ENCODE assay signal across 27 cellular contexts in the genomic region with DNA sequence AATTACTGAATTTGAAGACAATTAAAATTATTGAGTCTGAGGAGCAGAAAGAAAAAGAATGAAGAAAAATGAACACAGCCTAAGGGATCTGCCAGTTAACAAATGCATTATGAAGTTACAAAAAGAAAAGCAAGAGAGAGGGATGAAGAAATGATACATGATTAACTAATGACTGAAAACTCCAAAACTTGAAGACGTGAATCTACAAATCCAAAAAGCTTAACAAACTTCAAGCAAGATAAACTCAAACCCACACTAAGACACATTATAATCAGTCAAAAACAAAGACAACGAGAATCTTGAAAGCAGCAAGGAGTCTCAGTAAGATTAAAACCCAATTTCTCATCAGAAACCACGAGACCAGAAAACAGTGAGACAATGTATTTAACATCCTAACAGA.
"Had no signal": no experiment of that assay in that cellular context is flagged by ENCODE, and none has a peak within 500 bp of the region (broad histone marks: within the 10 kb centered on the region; RNA-seq: fewer than 3 reads in every experiment).

No MANE protein-coding gene starts in this region.

- H3K4me1 ChIP-seq: body of pancreas, foreskin keratinocyte, gastrocnemius medialis had no signal

- H3K36me3 ChIP-seq: esophagus muscularis mucosa, gastrocnemius medialis, heart left ventricle had no signal

- H3K27me3 ChIP-seq: body of pancreas, esophagus muscularis mucosa, foreskin keratinocyte, gastrocnemius medialis, heart left ventricle had no signal

- H3K27ac Mint-ChIP-seq: activated CD8-positive, alpha-beta T cell treated with anti-CD3 and anti-CD28 coated beads for 36 hours; activated naive CD4-positive, alpha-beta T cell treated with anti-CD3 and anti-CD28 coated beads for 36 hours; activated naive CD4-positive, alpha-beta T cell treated with anti-CD3 and anti-CD28 coated beads, Interleukin-2, amount 50 U/mL, for 24 hours; activated naive CD8-positive, alpha-beta T cell treated with anti-CD3 and anti-CD28 coated beads, Interleukin-2, amount 10 ng/mL, durations not matched to agents 7 days and 5 days; activated T-helper 2 cell treated with anti-CD3 and anti-CD28 coated beads, Interferon-gamma antibody, Interleukin-2, Interleukin-4, amounts not matched to agents 10 μg/mL and 5 μg/mL and 100 μg/mL, durations not matched to agents 14 hours and 24 hours and 36 hours; T-helper 17 cell had no signal

- H3K9me3 Mint-ChIP-seq: effector memory CD8-positive, alpha-beta T cell had no signal

- ATAC-seq: activated CD8-positive, alpha-beta T cell treated with anti-CD3 and anti-CD28 coated beads for 36 hours; activated T-cell treated with anti-CD3 and anti-CD28 coated beads, Interleukin-2, amount 50 U/mL, for 4 hours; body of pancreas; effector memory CD8-positive, alpha-beta T cell; foreskin keratinocyte; gastrocnemius medialis; heart left ventricle; T-helper 17 cell had no signal

- H3K27ac ChIP-seq: body of pancreas, esophagus muscularis mucosa, foreskin keratinocyte, gastrocnemius medialis, heart left ventricle had no signal

- DNase-seq: activated CD4-positive, alpha-beta T cell treated with anti-CD3 and anti-CD28 coated beads for 1 hour; activated CD4-positive, alpha-beta T cell treated with anti-CD3 and anti-CD28 coated beads for 48 hours; activated CD4-positive, alpha-beta T cell treated with anti-CD3 and anti-CD28 coated beads, Interleukin-2, amount 50 U/mL, for 1 hour; activated CD4-positive, alpha-beta T cell treated with anti-CD3 and anti-CD28 coated beads, Interleukin-2, amount 50 U/mL, for 48 hours; activated CD8-positive, alpha-beta memory T cell treated with anti-CD3 and anti-CD28 coated beads for 24 hours; activated CD8-positive, alpha-beta T cell treated with anti-CD3 and anti-CD28 coated beads for 36 hours; activated effector memory CD4-positive, alpha-beta T cell treated with anti-CD3 and anti-CD28 coated beads, Interleukin-2, amount 50 U/mL, for 16 hours; activated naive CD4-positive, alpha-beta T cell treated with anti-CD3 and anti-CD28 coated beads for 36 hours; activated naive CD8-positive, alpha-beta T cell treated with anti-CD3 and anti-CD28 coated beads, Interleukin-2, amount 10 ng/mL, durations not matched to agents 7 days and 5 days; activated T-cell treated with anti-CD3 and anti-CD28 coated beads, Interleukin-2, amount 50 U/mL, for 4 hours; amniotic stem cell; anterior cingulate cortex; body of pancreas; caudate nucleus; cortex of kidney; dermis blood vessel endothelial cell; effector CD4-positive, alpha-beta T cell; effector memory CD8-positive, alpha-beta T cell; foreskin keratinocyte; gastrocnemius medialis; glutamatergic neuron; heart left ventricle; T-helper 1 cell; T-helper 17 cell had no signal

- H3K27me3 Mint-ChIP-seq: activated CD8-positive, alpha-beta T cell treated with anti-CD3 and anti-CD28 coated beads for 36 hours; activated naive CD4-positive, alpha-beta T cell treated with anti-CD3 and anti-CD28 coated beads, Interleukin-2, amount 50 U/mL, for 24 hours; activated naive CD8-positive, alpha-beta T cell treated with anti-CD3 and anti-CD28 coated beads, Interleukin-2, amount 10 ng/mL, durations not matched to agents 7 days and 5 days; effector memory CD8-positive, alpha-beta T cell; T-helper 17 cell had no signal

- H3K4me3 Mint-ChIP-seq: activated CD8-positive, alpha-beta T cell treated with anti-CD3 and anti-CD28 coated beads for 36 hours; activated naive CD4-positive, alpha-beta T cell treated with anti-CD3 and anti-CD28 coated beads for 36 hours; activated naive CD4-positive, alpha-beta T cell treated with anti-CD3 and anti-CD28 coated beads, Interleukin-2, amount 50 U/mL, for 24 hours; activated naive CD8-positive, alpha-beta T cell treated with anti-CD3 and anti-CD28 coated beads, Interleukin-2, amount 10 ng/mL, durations not matched to agents 7 days and 5 days; activated T-cell treated with anti-CD3 and anti-CD28 coated beads, Interleukin-2, amount 50 U/mL, for 4 hours; effector memory CD8-positive, alpha-beta T cell; T-helper 17 cell had no signal

- H3K4me3 ChIP-seq: body of pancreas, esophagus muscularis mucosa, gastrocnemius medialis, heart left ventricle had no signal

- H3K9me3 ChIP-seq: body of pancreas, gastrocnemius medialis had no signal
